8 cellular contexts compared by ENCODE assay signal in genomic region chr2:159712194-159712928, GRCh38. TPM values are rescaled to one million over a fixed set of nuclear protein-coding genes. Genes with fewer than 3 reads are reported as not detected.
DNase-seq lines count a peak whose midpoint lies in the region; ATAC-seq and TF ChIP-seq lines count a peak whose summit lies in the region.

TSS of gene MARCHF7 (plus strand) at chr2:159712506. CDS start at chr2:159729023, 16,517 bp downstream.

- intact Hi-C loops in head of caudate nucleus (cut with DNase I) = loop anchor here (5.0 to 10.0 kb wide), 3 partner anchors 82 to 428 kb away; partner anchors contain the start of genes BAZ2B, CD302 and WDSUB1
- intact Hi-C loops in ovary (cut with DNase I) = loop anchor here in 3 of 4 donors (5.0 kb wide), 2 partner anchors 95 to 435 kb away; partner anchors contain the start of gene BAZ2B (in 2 of the 3)
- intact Hi-C loops in thyroid gland (cut with DNase I) = loop anchor here (10.0 kb wide), 1 partner anchor 88 kb away; no protein-coding TSS in a partner anchor

- H3K27me3 Mint-ChIP-seq in activated naive CD8-positive, alpha-beta T cell = no peaks in the 10 kb centered on the region

- peak within 1 kb of the TSS; percentile 74 to 85 for H3K27ac ChIP-seq in ovary
- peak within 1 kb of the TSS; percentile 99 for H3K27ac ChIP-seq in thyroid gland

- H3K9me3 ChIP-seq in ovary = no peaks in the 10 kb centered on the region
- H3K9me3 ChIP-seq in thyroid gland = no peaks in the 10 kb centered on the region

- peak; percentile 48 for TF ChIP-seq CTCF in GM12864 (IDR thresholded peaks at IDR 0.05; ENCODE audit: low read depth, low read length, missing control alignments)
- TF ChIP-seq CTCF in ovary (IDR thresholded peaks at IDR 0.05) = peak in 2 of 3 donors; percentile 62 to 64
- peak in 5 of 6 experiments; percentile 19 to 68 (median 48) for TF ChIP-seq CTCF in thyroid gland (IDR thresholded peaks at IDR 0.05)

- H3K27me3 ChIP-seq in ovary = no peaks in the 10 kb centered on the region
- H3K27me3 ChIP-seq in thyroid gland = no peaks in the 10 kb centered on the region

- TF ChIP-seq EP300 in ovary (IDR thresholded peaks at IDR 0.05) = no peak

- WGBS in ovary, 3 donors = 0 to 1% (median 1%) methylated on average over 61 to 68 of the region's 68 CpGs
- WGBS in thyroid gland, 2 donors = 0 to 1% methylated on average over 32 to 54 of the region's 68 CpGs

- no peaks in the 10 kb centered on the region for H3K9me3 Mint-ChIP-seq in activated naive CD8-positive, alpha-beta T cell (ENCODE audit: low read depth)

- H3K4me3 ChIP-seq in GM12864 (ENCODE audit: low read depth, low read length) = peak within 1 kb of the TSS; percentile 100
- peak within 1 kb of the TSS; percentile 80 for H3K4me3 ChIP-seq in ovary
- peak within 1 kb of the TSS; percentile 90 to 99 (median 99) for H3K4me3 ChIP-seq in thyroid gland (replicated peaks in 1 of 3)

- H3K36me3 ChIP-seq in ovary = no peaks in the 10 kb centered on the region
- H3K36me3 ChIP-seq in thyroid gland = peaks cover 4% of the 10 kb centered on the region in 2 donors

- DNase-seq in GM12864 (ENCODE audit: low read depth) = peak; percentile 82
- peak; percentile 89 for DNase-seq in NCI-H1092 treated with DMSO at 0.1 percent for 48 hours (lab: John Stamatoyannopoulos, UW)
- DNase-seq in SKM-1 (lab: John Stamatoyannopoulos, UW; ENCODE audit: unreplicated experiment) = peak; percentile 88
- DNase-seq in head of caudate nucleus = peak; percentile 88 to 99 (median 97)
- peak; percentile 96 to 98 (median 97) for DNase-seq in ovary
- DNase-seq in thyroid gland = peak; percentile 95 to 97

- H3K4me3 Mint-ChIP-seq in activated naive CD8-positive, alpha-beta T cell = peak within 1 kb of the TSS; percentile 99

- H3K4me1 ChIP-seq in ovary (ENCODE audit: insufficient read depth) = peaks cover 6% of the 10 kb centered on the region
- peaks cover 24 to 32% of the 10 kb centered on the region in 2 donors for H3K4me1 ChIP-seq in thyroid gland

- H3K27ac Mint-ChIP-seq in activated naive CD8-positive, alpha-beta T cell = peak within 1 kb of the TSS; percentile 99

- ATAC-seq in HG02623 (IDR thresholded peaks at IDR 0.05; ENCODE audit: unreplicated experiment) = peak; percentile 92

- H3K4me1 Mint-ChIP-seq in activated naive CD8-positive, alpha-beta T cell (ENCODE audit: low read depth) = peaks cover 52% of the 10 kb centered on the region

- peaks cover 11% of the 10 kb centered on the region for H3K36me3 Mint-ChIP-seq in activated naive CD8-positive, alpha-beta T cell

- TF ChIP-seq POLR2A in ovary (IDR thresholded peaks at IDR 0.05) (peak; percentile 94), thyroid gland (IDR thresholded peaks at IDR 0.05) (peak; percentile 74 to 95)

RNA-seq across cellular contexts. Expression of gene MARCHF7, which starts in this region (rescaled TPM):
- 10 to 100 TPM; 68.1 to 89.0 (median 84.2) TPM for total RNA-seq in ovary
- polyA plus RNA-seq in ovary = 10 to 100 TPM; 42.7 to 47.6 TPM
- 100 to 1,000 TPM; 105 to 203 (median 132) TPM for total RNA-seq in thyroid gland

Comparison
In these comparisons a context has a peak if more than half of its experiments do, and no peak if none do; other contexts are left out.
1. Peak in every context shown above with its lines: DNase-seq, ATAC-seq, H3K4me3 ChIP-seq and H3K27ac ChIP-seq.